In the genomic region with DNA sequence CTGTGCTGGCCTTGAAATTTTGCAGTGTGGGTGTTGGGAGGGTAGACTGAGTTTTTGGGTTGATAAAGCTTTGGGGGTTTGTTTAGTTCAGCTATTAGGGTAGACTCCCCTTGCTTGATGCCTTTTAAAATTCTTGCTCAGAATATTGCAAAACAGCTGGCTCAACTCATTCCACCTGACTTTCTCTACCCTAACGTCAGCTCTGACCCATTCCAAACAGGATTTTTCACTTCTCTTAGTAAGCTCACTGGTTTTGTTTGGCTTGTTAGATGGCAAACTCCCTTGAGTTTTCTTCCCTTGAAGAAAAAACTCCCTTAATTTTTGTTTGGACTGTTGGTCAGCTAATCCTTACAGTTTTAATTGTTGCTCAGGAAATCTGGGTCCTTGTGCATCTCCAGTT, we compare ENCODE assay signal across 19 cellular contexts.
DNase-seq lines count a peak whose midpoint lies in the region; ATAC-seq, FAIRE-seq and TF ChIP-seq lines count a peak whose summit lies in the region.
"Had no signal": no experiment of that assay in that cellular context is flagged by ENCODE, and none has a peak within 500 bp of the region (broad histone marks: within the 10 kb centered on the region; RNA-seq: fewer than 3 reads in every experiment).

No MANE protein-coding gene starts in this region.

- POLR2A ChIA-PET in PC-3 (lab: Charles Lee; ENCODE audit: unreplicated experiment) = no interaction called here

- H3K27me3 ChIP-seq in PC-3 (ENCODE audit: low read length) = no peaks in the 10 kb centered on the region
- no peaks in the 10 kb centered on the region for H3K27me3 ChIP-seq in endodermal cell (ENCODE audit: control insufficient read depth, insufficient read depth, low read length, poor library complexity, severe bottlenecking)
- H3K27me3 ChIP-seq: BLaER1 had no signal

- no peaks in the 10 kb centered on the region for H4K20me1 ChIP-seq in PC-3 (ENCODE audit: low read length)
- H4K20me1 ChIP-seq: BLaER1 had no signal

- no peak for TF ChIP-seq CTCF in PC-3 (conservative IDR thresholded peaks at IDR 0.05; ENCODE audit: low read depth, low read length)
- no peak for TF ChIP-seq CTCF in endodermal cell (conservative IDR thresholded peaks at IDR 0.05)
- TF ChIP-seq CTCF in fibroblast of the aortic adventitia (IDR thresholded peaks at IDR 0.05; ENCODE audit: insufficient read depth, low read length) = no peak

- intact Hi-C loops in PC-3 (cut with micrococcal nuclease) = no loop called here

- peaks cover 38% of the 10 kb centered on the region for H3K9me3 Mint-ChIP-seq in endodermal cell

- no peak overlapping the region for H3K27ac Mint-ChIP-seq in endodermal cell
- H3K27ac Mint-ChIP-seq: B cell; CD4-positive, CD25-positive, alpha-beta regulatory T cell; CD8-positive, alpha-beta T cell had no signal

- CTCF ChIA-PET in PC-3 (lab: Charles Lee) = no interaction called here

- no peak overlapping the region for H3K4me3 Mint-ChIP-seq in endodermal cell
- H3K4me3 Mint-ChIP-seq: B cell; CD4-positive, CD25-positive, alpha-beta regulatory T cell; CD8-positive, alpha-beta T cell had no signal

- H3K79me2 ChIP-seq in PC-3 (ENCODE audit: low read length) = peaks cover 15% of the 10 kb centered on the region

- WGBS in endodermal cell (ENCODE audit: insufficient coverage in 1 of 2, insufficient read length in 1 of 2), 2 experiments = 80 to 85% methylated on average over 1 of the region's 1 CpG

- H3F3A ChIP-seq in PC-3 (ENCODE audit: low read length, unreplicated experiment) = no peaks in the 10 kb centered on the region

- H3K4me3 ChIP-seq in PC-3 (ENCODE audit: low read length) (no peak overlapping the region), endodermal cell (ENCODE audit: low read length) (peak overlapping the region; percentile 30), fibroblast of the aortic adventitia (ENCODE audit: low read depth, low read length) (no peak overlapping the region)
- H3K4me3 ChIP-seq: BLaER1 had no signal

- no TSS peak for BruUV-seq in PC-3 (replicated peaks; lab: Mats Ljungman, UMichigan)

- no peak for FAIRE-seq in urothelium cell line (lab: Jason Lieb, UNC)
- FAIRE-seq: G401.6, H1 had no signal

- no peak for ATAC-seq in PC-3
- ATAC-seq: CD8-positive, alpha-beta T cell had no signal

- no peak overlapping the region for H2AFZ ChIP-seq in PC-3 (ENCODE audit: low read length)

- peaks cover 5% of the 10 kb centered on the region for H3K4me1 Mint-ChIP-seq in endodermal cell
- H3K4me1 Mint-ChIP-seq: B cell; CD4-positive, CD25-positive, alpha-beta regulatory T cell had no signal

- H3K9ac ChIP-seq in PC-3 (ENCODE audit: low read length) = no peak overlapping the region
- H3K9ac ChIP-seq in endodermal cell (ENCODE audit: extremely low read depth, low read length, poor library complexity, severe bottlenecking) = no peak overlapping the region
- H3K9ac ChIP-seq: BLaER1 had no signal

- peak overlapping the region; percentile 89 for H3K27ac ChIP-seq in PC-3 (ENCODE audit: low read length)
- no peak overlapping the region for H3K27ac ChIP-seq in endodermal cell (ENCODE audit: low read depth, low read length)
- H3K27ac ChIP-seq: BLaER1, C4-2B had no signal

- no peaks in the 10 kb centered on the region for H3K27me3 Mint-ChIP-seq in endodermal cell (ENCODE audit: insufficient read depth)
- H3K27me3 Mint-ChIP-seq: B cell; CD4-positive, CD25-positive, alpha-beta regulatory T cell had no signal

- peaks cover 5% of the 10 kb centered on the region; the same call in 1 of the 2 replicates for H3K36me3 ChIP-seq in PC-3 (ENCODE audit: low read depth, low read length)
- H3K36me3 ChIP-seq in endodermal cell (ENCODE audit: control insufficient read depth, insufficient read depth, low read length) = peaks cover 31% of the 10 kb centered on the region
- H3K36me3 ChIP-seq: BLaER1 had no signal

- H3K9me3 ChIP-seq in PC-3 (ENCODE audit: low read length) (no peaks in the 10 kb centered on the region), endodermal cell (ENCODE audit: control insufficient read depth, low read length) (peaks cover 48% of the 10 kb centered on the region)
- H3K9me3 ChIP-seq: Caco-2 had no signal

- DNase-seq in PC-3 (peak; percentile 27), endodermal cell (no peak), fibroblast of the aortic adventitia (ENCODE audit: low read depth) (peak; percentile 2), urothelium cell line (ENCODE audit: low spot score) (no peak), cerebellar nuclear complex (lab: John Stamatoyannopoulos, UW) (no peak), NCI-H2029 treated with DMSO at 0.1 percent for 48 hours (lab: John Stamatoyannopoulos, UW) (no peak), NCI-H2196 (lab: John Stamatoyannopoulos, UW; ENCODE audit: unreplicated experiment) (no peak)
- DNase-seq: Caco-2; CD4-positive, CD25-positive, alpha-beta regulatory T cell; CD8-positive, alpha-beta T cell; DMS153; DND-41; H7; HCEC 1CT had no signal

- peak overlapping the region; percentile 57 for H3K4me2 ChIP-seq in PC-3 (ENCODE audit: low read length)
- H3K4me2 ChIP-seq: BLaER1 had no signal

- H3K36me3 Mint-ChIP-seq in endodermal cell (ENCODE audit: low read depth) = peaks cover 41% of the 10 kb centered on the region
- H3K36me3 Mint-ChIP-seq: CD4-positive, CD25-positive, alpha-beta regulatory T cell; CD8-positive, alpha-beta T cell had no signal

- H3K9me2 ChIP-seq in PC-3 (replicated peaks; ENCODE audit: low read length) = no peaks in the 10 kb centered on the region

- H3K4me1 ChIP-seq in PC-3 (ENCODE audit: insufficient read depth, low read length) (peaks cover 37% of the 10 kb centered on the region), endodermal cell (ENCODE audit: control insufficient read depth, insufficient read depth, low read length) (no peaks in the 10 kb centered on the region)
- H3K4me1 ChIP-seq: Caco-2 had no signal

Comparison
In these comparisons a context has a peak if more than half of its experiments do, and no peak if none do; other contexts are left out.
1. DNase-seq: peak in PC-3 (single experiment) and fibroblast of the aortic adventitia (single experiment); none in endodermal cell (single experiment), urothelium cell line (single experiment), cerebellar nuclear complex (0 of 2), NCI-H2029 treated with DMSO at 0.1 percent for 48 hours (single experiment) and NCI-H2196 (single experiment).